2 cellular contexts compared by ENCODE assay signal in genomic region chr16:74447578-74447977, GRCh38.
TF ChIP-seq lines count a peak whose summit lies in the region.

No MANE protein-coding gene starts in this region.

TF ChIP-seq in liver, 16 proteins besides CTCF, POLR2A, EP300 and RAD21:
- TF ChIP-seq SP1 (IDR thresholded peaks at IDR 0.05) (no peak), NR2F2 (IDR thresholded peaks at IDR 0.05) (peak; percentile 37)

TF ChIP-seq in HepG2, 621 proteins besides CTCF, POLR2A, EP300 and RAD21:
- TF ChIP-seq RCOR2 (CRISPR knock-in tag; IDR thresholded peaks at IDR 0.05) = no peak
- TF ChIP-seq RBM22 (optimal IDR thresholded peaks at IDR 0.05; ENCODE audit: low read length) = no peak
- TF ChIP-seq ZNF879 (CRISPR knock-in tag; IDR thresholded peaks at IDR 0.05) = no peak
- TF ChIP-seq, protein P1, sequence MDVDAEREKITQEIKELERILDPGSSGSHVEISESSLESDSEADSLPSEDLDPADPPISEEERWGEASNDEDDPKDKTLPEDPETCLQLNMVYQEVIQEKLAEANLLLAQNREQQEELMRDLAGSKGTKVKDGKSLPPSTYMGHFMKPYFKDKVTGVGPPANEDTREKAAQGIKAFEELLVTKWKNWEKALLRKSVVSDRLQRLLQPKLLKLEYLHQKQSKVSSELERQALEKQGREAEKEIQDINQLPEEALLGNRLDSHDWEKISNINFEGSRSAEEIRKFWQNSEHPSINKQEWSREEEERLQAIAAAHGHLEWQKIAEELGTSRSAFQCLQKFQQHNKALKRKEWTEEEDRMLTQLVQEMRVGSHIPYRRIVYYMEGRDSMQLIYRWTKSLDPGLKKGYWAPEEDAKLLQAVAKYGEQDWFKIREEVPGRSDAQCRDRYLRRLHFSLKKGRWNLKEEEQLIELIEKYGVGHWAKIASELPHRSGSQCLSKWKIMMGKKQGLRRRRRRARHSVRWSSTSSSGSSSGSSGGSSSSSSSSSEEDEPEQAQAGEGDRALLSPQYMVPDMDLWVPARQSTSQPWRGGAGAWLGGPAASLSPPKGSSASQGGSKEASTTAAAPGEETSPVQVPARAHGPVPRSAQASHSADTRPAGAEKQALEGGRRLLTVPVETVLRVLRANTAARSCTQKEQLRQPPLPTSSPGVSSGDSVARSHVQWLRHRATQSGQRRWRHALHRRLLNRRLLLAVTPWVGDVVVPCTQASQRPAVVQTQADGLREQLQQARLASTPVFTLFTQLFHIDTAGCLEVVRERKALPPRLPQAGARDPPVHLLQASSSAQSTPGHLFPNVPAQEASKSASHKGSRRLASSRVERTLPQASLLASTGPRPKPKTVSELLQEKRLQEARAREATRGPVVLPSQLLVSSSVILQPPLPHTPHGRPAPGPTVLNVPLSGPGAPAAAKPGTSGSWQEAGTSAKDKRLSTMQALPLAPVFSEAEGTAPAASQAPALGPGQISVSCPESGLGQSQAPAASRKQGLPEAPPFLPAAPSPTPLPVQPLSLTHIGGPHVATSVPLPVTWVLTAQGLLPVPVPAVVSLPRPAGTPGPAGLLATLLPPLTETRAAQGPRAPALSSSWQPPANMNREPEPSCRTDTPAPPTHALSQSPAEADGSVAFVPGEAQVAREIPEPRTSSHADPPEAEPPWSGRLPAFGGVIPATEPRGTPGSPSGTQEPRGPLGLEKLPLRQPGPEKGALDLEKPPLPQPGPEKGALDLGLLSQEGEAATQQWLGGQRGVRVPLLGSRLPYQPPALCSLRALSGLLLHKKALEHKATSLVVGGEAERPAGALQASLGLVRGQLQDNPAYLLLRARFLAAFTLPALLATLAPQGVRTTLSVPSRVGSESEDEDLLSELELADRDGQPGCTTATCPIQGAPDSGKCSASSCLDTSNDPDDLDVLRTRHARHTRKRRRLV (CRISPR knock-in tag; IDR thresholded peaks at IDR 0.05) = no peak
- TF ChIP-seq POLR2G (IDR thresholded peaks at IDR 0.05; ENCODE audit: low read depth, low read length) = no peak
